In the genomic region with DNA sequence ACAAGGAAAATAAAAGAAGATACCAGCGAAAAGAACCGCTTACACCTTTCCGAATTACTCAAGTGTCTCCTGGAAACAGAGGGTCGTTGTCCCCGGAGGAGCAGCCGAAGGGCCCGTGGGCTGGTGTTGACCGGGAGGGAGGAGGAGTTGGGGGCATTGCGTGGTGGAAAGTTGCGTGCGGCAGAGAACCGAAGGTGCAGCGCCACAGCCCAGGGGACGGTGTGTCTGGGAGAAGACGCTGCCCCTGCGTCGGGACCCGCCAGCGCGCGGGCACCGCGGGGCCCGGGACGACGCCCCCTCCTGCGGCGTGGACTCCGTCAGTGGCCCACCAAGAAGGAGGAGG, we compare ENCODE assay signal across 1 cellular context.
TF ChIP-seq lines count a peak whose summit lies in the region.

No MANE protein-coding gene starts in this region.

TF ChIP-seq in HEK293, 187 proteins besides CTCF, POLR2A, EP300 and RAD21 (continued from another document):
- TF ChIP-seq ZXDB (tag by site-specific recombination; IDR thresholded peaks at IDR 0.05) (0 out of 2 replicates have a peak, but pooled peaks have one; percentile 3), GLIS1 (tag by site-specific recombination; IDR thresholded peaks at IDR 0.05) (no peak)
- TF ChIP-seq, protein P1, sequence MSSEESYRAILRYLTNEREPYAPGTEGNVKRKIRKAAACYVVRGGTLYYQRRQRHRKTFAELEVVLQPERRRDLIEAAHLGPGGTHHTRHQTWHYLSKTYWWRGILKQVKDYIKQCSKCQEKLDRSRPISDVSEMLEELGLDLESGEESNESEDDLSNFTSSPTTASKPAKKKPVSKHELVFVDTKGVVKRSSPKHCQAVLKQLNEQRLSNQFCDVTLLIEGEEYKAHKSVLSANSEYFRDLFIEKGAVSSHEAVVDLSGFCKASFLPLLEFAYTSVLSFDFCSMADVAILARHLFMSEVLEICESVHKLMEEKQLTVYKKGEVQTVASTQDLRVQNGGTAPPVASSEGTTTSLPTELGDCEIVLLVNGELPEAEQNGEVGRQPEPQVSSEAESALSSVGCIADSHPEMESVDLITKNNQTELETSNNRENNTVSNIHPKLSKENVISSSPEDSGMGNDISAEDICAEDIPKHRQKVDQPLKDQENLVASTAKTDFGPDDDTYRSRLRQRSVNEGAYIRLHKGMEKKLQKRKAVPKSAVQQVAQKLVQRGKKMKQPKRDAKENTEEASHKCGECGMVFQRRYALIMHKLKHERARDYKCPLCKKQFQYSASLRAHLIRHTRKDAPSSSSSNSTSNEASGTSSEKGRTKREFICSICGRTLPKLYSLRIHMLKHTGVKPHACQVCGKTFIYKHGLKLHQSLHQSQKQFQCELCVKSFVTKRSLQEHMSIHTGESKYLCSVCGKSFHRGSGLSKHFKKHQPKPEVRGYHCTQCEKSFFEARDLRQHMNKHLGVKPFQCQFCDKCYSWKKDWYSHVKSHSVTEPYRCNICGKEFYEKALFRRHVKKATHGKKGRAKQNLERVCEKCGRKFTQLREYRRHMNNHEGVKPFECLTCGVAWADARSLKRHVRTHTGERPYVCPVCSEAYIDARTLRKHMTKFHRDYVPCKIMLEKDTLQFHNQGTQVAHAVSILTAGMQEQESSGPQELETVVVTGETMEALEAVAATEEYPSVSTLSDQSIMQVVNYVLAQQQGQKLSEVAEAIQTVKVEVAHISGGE (tag by site-specific recombination; conservative IDR thresholded peaks at IDR 0.05; ENCODE audit: low read depth): 0 out of 2 replicates have a peak, but pooled peaks have one; percentile 7
- TF ChIP-seq, protein P2, sequence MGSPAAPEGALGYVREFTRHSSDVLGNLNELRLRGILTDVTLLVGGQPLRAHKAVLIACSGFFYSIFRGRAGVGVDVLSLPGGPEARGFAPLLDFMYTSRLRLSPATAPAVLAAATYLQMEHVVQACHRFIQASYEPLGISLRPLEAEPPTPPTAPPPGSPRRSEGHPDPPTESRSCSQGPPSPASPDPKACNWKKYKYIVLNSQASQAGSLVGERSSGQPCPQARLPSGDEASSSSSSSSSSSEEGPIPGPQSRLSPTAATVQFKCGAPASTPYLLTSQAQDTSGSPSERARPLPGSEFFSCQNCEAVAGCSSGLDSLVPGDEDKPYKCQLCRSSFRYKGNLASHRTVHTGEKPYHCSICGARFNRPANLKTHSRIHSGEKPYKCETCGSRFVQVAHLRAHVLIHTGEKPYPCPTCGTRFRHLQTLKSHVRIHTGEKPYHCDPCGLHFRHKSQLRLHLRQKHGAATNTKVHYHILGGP (tag by site-specific recombination; IDR thresholded peaks at IDR 0.05): no peak
